10 cellular contexts compared by ENCODE assay signal in genomic region chr20:31449511-31450128, GRCh38. TPM values are rescaled to one million over a fixed set of nuclear protein-coding genes. Genes with fewer than 3 reads are reported as not detected.
"Had no signal": no experiment of that assay in that cellular context is flagged by ENCODE, and none has a peak within 500 bp of the region (broad histone marks: within the 10 kb centered on the region; RNA-seq: fewer than 3 reads in every experiment).

No MANE protein-coding gene starts in this region.

- H3K9ac ChIP-seq: GM23248 had no signal

- H3K27ac ChIP-seq: GM23248, HL-60 had no signal

- H3K4me1 Mint-ChIP-seq: H9 had no signal

- ATAC-seq: K562 had no signal

- H3K4me3 ChIP-seq: GM23248, K562 had no signal

- H3K27ac Mint-ChIP-seq: H9 had no signal

- FAIRE-seq: H54, K562 had no signal

- H2AFZ ChIP-seq: GM23248 had no signal

- H3K4me3 Mint-ChIP-seq: H9 had no signal

- DNase-seq: GM23248, H9, HCEC 1CT, IMR-90, KG1 had no signal

RNA-seq across cellular contexts. Expression of gene DEFB123, which starts 9.2 kb away (rescaled TPM):
- total RNA-seq: GM23248, H1, H9, HT1080, IMR-90, K562 had no signal
- polyA plus RNA-seq: GM23248, H1, IMR-90, K562 had no signal

RNA-seq across cellular contexts. Expression of gene DEFB124, which starts 25.3 kb away (rescaled TPM):
- total RNA-seq: GM23248, H1, H9, HT1080, IMR-90, K562 had no signal
- polyA plus RNA-seq: GM23248, H1, IMR-90, K562 had no signal

RNA-seq across cellular contexts. Expression of gene REM1, which starts 25.5 kb away (rescaled TPM):
- total RNA-seq: GM23248, H1, H9, HT1080, IMR-90, K562 had no signal
- polyA plus RNA-seq: GM23248, IMR-90, K562 had no signal

RNA-seq across cellular contexts. Expression of gene DEFB121, which starts 43.6 kb away (rescaled TPM):
- total RNA-seq: GM23248, H1, H9, HT1080, IMR-90, K562 had no signal
- polyA plus RNA-seq: GM23248, H1, IMR-90, K562 had no signal

RNA-seq across cellular contexts. Expression of gene DEFB119, which starts 59.2 kb away (rescaled TPM):
- total RNA-seq: GM23248, H1, H9, HT1080, IMR-90, K562 had no signal
- polyA plus RNA-seq: GM23248, H1, IMR-90, K562 had no signal
